1 cellular context compared by ENCODE assay signal in genomic region chr3:47761046-47761445, GRCh38.
TF ChIP-seq lines count a peak whose summit lies in the region.

No MANE protein-coding gene starts in this region.

TF ChIP-seq in K562, 482 proteins besides CTCF, POLR2A, EP300 and RAD21:
- TF ChIP-seq LARP7 (IDR thresholded peaks at IDR 0.05) (0 out of 2 replicates have a peak, but pooled peaks have one; percentile 15), SUPT5H (IDR thresholded peaks at IDR 0.05) (peak; percentile 4; the same call in 1 of the 2 replicates), ZBTB11 (CRISPR knock-in tag; IDR thresholded peaks at IDR 0.05) (no peak)
TF ChIP-seq in K562: peak in this region for 2.
